ENCODE assay signal across 15 cellular contexts in the genomic region with DNA sequence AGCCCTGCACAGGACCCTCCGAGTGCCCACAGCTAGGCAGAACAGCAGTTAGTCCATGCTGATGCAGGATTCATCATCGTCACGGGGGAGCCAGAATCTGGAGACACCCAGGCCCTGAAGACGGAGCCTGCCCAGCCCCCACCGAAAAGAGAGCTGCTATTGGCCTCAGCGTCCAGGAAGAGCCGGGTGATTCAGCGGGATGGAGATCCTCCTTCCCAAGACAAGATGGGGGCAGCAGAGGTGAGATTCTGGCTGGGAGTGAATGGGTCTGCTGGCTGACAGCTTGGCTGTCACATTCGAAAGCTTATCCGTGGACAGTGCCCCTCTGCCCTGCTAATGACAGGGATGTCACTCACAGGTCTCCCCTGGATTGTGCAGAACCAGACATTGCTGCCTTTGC.
DNase-seq lines count a peak whose midpoint lies in the region; TF ChIP-seq lines count a peak whose summit lies in the region.
"Had no signal": no experiment of that assay in that cellular context is flagged by ENCODE, and none has a peak within 500 bp of the region (broad histone marks: within the 10 kb centered on the region; RNA-seq: fewer than 3 reads in every experiment).

No MANE protein-coding gene starts in this region.

- no peak for TF ChIP-seq CTCF in ovary (IDR thresholded peaks at IDR 0.05)
- no peak for TF ChIP-seq CTCF in hepatocyte (IDR thresholded peaks at IDR 0.05; ENCODE audit: poor library complexity)

- no peak overlapping the region for H3K27ac ChIP-seq in mesendoderm (ENCODE audit: low read depth, low read length)
- H3K27ac ChIP-seq in effector memory CD4-positive, alpha-beta T cell (ENCODE audit: insufficient read depth, low read length, poor library complexity, severe bottlenecking) = no peak overlapping the region
- H3K27ac ChIP-seq in ovary = no peak overlapping the region
- H3K27ac ChIP-seq in hepatocyte = no peak overlapping the region
- H3K27ac ChIP-seq: BLaER1 treated with 17β-estradiol and CSF1 and Interleukin-3, amounts not matched to agents 10 nM and 100 nM had no signal

- no peak overlapping the region for H3K4me3 ChIP-seq in mesendoderm (ENCODE audit: low read length)
- H3K4me3 ChIP-seq in effector memory CD4-positive, alpha-beta T cell (ENCODE audit: insufficient read depth, low read depth, low read length, poor library complexity, severe bottlenecking) = no peak overlapping the region
- no peak overlapping the region for H3K4me3 ChIP-seq in ovary
- no peak overlapping the region for H3K4me3 ChIP-seq in hepatocyte
- H3K4me3 ChIP-seq: BLaER1 treated with 17β-estradiol and CSF1 and Interleukin-3, amounts not matched to agents 10 nM and 100 nM; GM23338 had no signal

- H3K56ac ChIP-seq in mesendoderm (ENCODE audit: low read length) = no peak overlapping the region

- H2AK5ac ChIP-seq in mesendoderm (ENCODE audit: low read length) = no peak overlapping the region

- no peaks in the 10 kb centered on the region for H3K36me3 Mint-ChIP-seq in activated CD4-positive, alpha-beta T cell treated with anti-CD3 and anti-CD28 coated beads, Interleukin-2, amount 10 ng/mL, durations not matched to agents 24 days and 14 days (ENCODE audit: low read depth)
- H3K36me3 Mint-ChIP-seq: CD8-positive, alpha-beta T cell had no signal

- no peaks in the 10 kb centered on the region for H3K4me1 ChIP-seq in mesendoderm (ENCODE audit: control insufficient read depth, low read depth, low read length)
- H3K4me1 ChIP-seq in effector memory CD4-positive, alpha-beta T cell (ENCODE audit: control insufficient read depth, insufficient read depth, low read length, poor library complexity, severe bottlenecking) = peaks cover 6% of the 10 kb centered on the region
- no peaks in the 10 kb centered on the region for H3K4me1 ChIP-seq in ovary (ENCODE audit: insufficient read depth)
- no peaks in the 10 kb centered on the region for H3K4me1 ChIP-seq in hepatocyte (ENCODE audit: insufficient read depth)

- no peaks in the 10 kb centered on the region for H3K36me3 ChIP-seq in mesendoderm (ENCODE audit: control insufficient read depth, insufficient read depth, low read length)
- no peaks in the 10 kb centered on the region for H3K36me3 ChIP-seq in effector memory CD4-positive, alpha-beta T cell (ENCODE audit: control insufficient read depth, insufficient read depth, low read length)
- H3K36me3 ChIP-seq in ovary = no peaks in the 10 kb centered on the region
- H3K36me3 ChIP-seq in hepatocyte (replicated peaks; ENCODE audit: insufficient read depth, low read depth) = no peaks in the 10 kb centered on the region
- H3K36me3 ChIP-seq: BLaER1 treated with 17β-estradiol and CSF1 and Interleukin-3, amounts not matched to agents 10 nM and 100 nM had no signal

- no peak overlapping the region for H2AFZ ChIP-seq in hepatocyte
- H2AFZ ChIP-seq: GM23338 had no signal

- DNase-seq in G401 (ENCODE audit: low spot score) (peak; percentile 46), HT1080 (ENCODE audit: low read depth) (peak; percentile 40), NCI-H2227 treated with DMSO at 0.1 percent for 48 hours (lab: John Stamatoyannopoulos, UW) (peak; percentile 27), mesendoderm (peak; percentile 32), ovary (no peak), hepatocyte (ENCODE audit: low spot score) (no peak)
- DNase-seq in activated CD4-positive, alpha-beta T cell treated with anti-CD3 and anti-CD28 coated beads, Interleukin-2, amount 10 ng/mL, durations not matched to agents 24 days and 14 days = no peak
- DNase-seq in effector memory CD4-positive, alpha-beta T cell = no peak
- DNase-seq: Calu3; CD8-positive, alpha-beta T cell; DMS79 treated with DMSO at 0.1 percent for 48 hours; EL had no signal

- H3K27me3 ChIP-seq in mesendoderm (ENCODE audit: insufficient read depth, low read length, poor library complexity) = no peaks in the 10 kb centered on the region
- H3K27me3 ChIP-seq in effector memory CD4-positive, alpha-beta T cell (replicated peaks; ENCODE audit: control insufficient read depth, insufficient read depth, low read length, poor library complexity, severe bottlenecking) = no peaks in the 10 kb centered on the region
- no peaks in the 10 kb centered on the region for H3K27me3 ChIP-seq in ovary
- no peaks in the 10 kb centered on the region for H3K27me3 ChIP-seq in hepatocyte
- H3K27me3 ChIP-seq: BLaER1 treated with 17β-estradiol and CSF1 and Interleukin-3, amounts not matched to agents 10 nM and 100 nM had no signal

- H3K4me2 ChIP-seq in mesendoderm (ENCODE audit: low read length) (no peak overlapping the region), hepatocyte (no peak overlapping the region)
- H3K4me2 ChIP-seq: BLaER1 treated with 17β-estradiol and CSF1 and Interleukin-3, amounts not matched to agents 10 nM and 100 nM; GM23338 had no signal

- peaks cover 4% of the 10 kb centered on the region for H3K27me3 Mint-ChIP-seq in activated CD4-positive, alpha-beta T cell treated with anti-CD3 and anti-CD28 coated beads, Interleukin-2, amount 10 ng/mL, durations not matched to agents 24 days and 14 days

- no peak overlapping the region for H3K9ac ChIP-seq in mesendoderm (ENCODE audit: low read length)
- H3K9ac ChIP-seq: BLaER1 treated with 17β-estradiol and CSF1 and Interleukin-3, amounts not matched to agents 10 nM and 100 nM had no signal

- peaks cover 5% of the 10 kb centered on the region for H3K4me1 Mint-ChIP-seq in activated CD4-positive, alpha-beta T cell treated with anti-CD3 and anti-CD28 coated beads, Interleukin-2, amount 10 ng/mL, durations not matched to agents 24 days and 14 days
- H3K4me1 Mint-ChIP-seq: B cell had no signal

- no CpG with 5 or more reads among the region's 10 CpGs for WGBS in mesendoderm (ENCODE audit: extremely low coverage, insufficient coverage, low lambda C conversion rate)
- WGBS in ovary, 3 donors = 46 to 53% (median 51%) methylated on average over 10 of the region's 10 CpGs
- 76% methylated on average over 10 of the region's 10 CpGs for WGBS in hepatocyte (ENCODE audit: low lambda C conversion rate, missing lambda C conversion rate)

- H4K5ac ChIP-seq in mesendoderm (ENCODE audit: low read length) = no peak overlapping the region

- H2BK120ac ChIP-seq in mesendoderm (ENCODE audit: low read depth, low read length) = no peak overlapping the region

- no peaks in the 10 kb centered on the region for H3K79me1 ChIP-seq in mesendoderm (ENCODE audit: low read length)

- TF ChIP-seq POLR2A in ovary (IDR thresholded peaks at IDR 0.05) = no peak

- H3K9me3 ChIP-seq in effector memory CD4-positive, alpha-beta T cell (ENCODE audit: control insufficient read depth, low read length) = no peaks in the 10 kb centered on the region
- no peaks in the 10 kb centered on the region for H3K9me3 ChIP-seq in ovary
- no peaks in the 10 kb centered on the region for H3K9me3 ChIP-seq in hepatocyte (ENCODE audit: low read depth)
- H3K9me3 ChIP-seq: BLaER1 treated with 17β-estradiol and CSF1 and Interleukin-3, amounts not matched to agents 10 nM and 100 nM had no signal

- H3K23ac ChIP-seq in mesendoderm (ENCODE audit: low read length) = no peak overlapping the region

- no peak overlapping the region for H2BK15ac ChIP-seq in mesendoderm (replicated peaks; ENCODE audit: low read depth)

- H3K79me2 ChIP-seq in mesendoderm (ENCODE audit: control insufficient read depth, insufficient read depth, low read length) (no peaks in the 10 kb centered on the region), hepatocyte (no peaks in the 10 kb centered on the region)

- in situ Hi-C loops in G401 (cut with HindIII; ENCODE audit: low sequenced_read_pairs) = loop anchor here (5.0 kb wide), 1 partner anchor 37 kb away; no protein-coding TSS in a partner anchor

- TF ChIP-seq EP300 in ovary (IDR thresholded peaks at IDR 0.05) = no peak

- H3K9me3 Mint-ChIP-seq in activated CD4-positive, alpha-beta T cell treated with anti-CD3 and anti-CD28 coated beads, Interleukin-2, amount 10 ng/mL, durations not matched to agents 24 days and 14 days = no peaks in the 10 kb centered on the region
- H3K9me3 Mint-ChIP-seq: CD8-positive, alpha-beta T cell; GM23338 had no signal

- H3K9me2 ChIP-seq in hepatocyte (replicated peaks; ENCODE audit: insufficient read depth) = no peaks in the 10 kb centered on the region

- no peaks in the 10 kb centered on the region for H4K20me1 ChIP-seq in hepatocyte (ENCODE audit: insufficient read depth, poor library complexity, severe bottlenecking)

- H3K4me3 Mint-ChIP-seq in activated CD4-positive, alpha-beta T cell treated with anti-CD3 and anti-CD28 coated beads, Interleukin-2, amount 10 ng/mL, durations not matched to agents 24 days and 14 days = no peak overlapping the region
- H3K4me3 Mint-ChIP-seq: B cell; CD8-positive, alpha-beta T cell; GM23338 had no signal

- H3K18ac ChIP-seq in mesendoderm (ENCODE audit: low read length) = no peak overlapping the region

- no peak overlapping the region for H3K4ac ChIP-seq in mesendoderm (ENCODE audit: low read depth, low read length)

- intact Hi-C loops in activated CD4-positive, alpha-beta T cell treated with anti-CD3 and anti-CD28 coated beads, Interleukin-2, amount 10 ng/mL, durations not matched to agents 24 days and 14 days (cut with micrococcal nuclease) = no loop called here
- intact Hi-C loops in ovary (cut with DNase I) = no loop called here

- no peak overlapping the region for H3K27ac Mint-ChIP-seq in activated CD4-positive, alpha-beta T cell treated with anti-CD3 and anti-CD28 coated beads, Interleukin-2, amount 10 ng/mL, durations not matched to agents 24 days and 14 days
- H3K27ac Mint-ChIP-seq: B cell; CD8-positive, alpha-beta T cell; GM23338 had no signal

- H2BK5ac ChIP-seq in mesendoderm (ENCODE audit: low read length) = no peak overlapping the region

- no peak overlapping the region for H4K8ac ChIP-seq in mesendoderm (ENCODE audit: low read depth, low read length)

Comparison
In these comparisons a context has a peak if more than half of its experiments do, and no peak if none do; other contexts are left out.
1. DNase-seq: peak in G401 (single experiment), HT1080 (single experiment), NCI-H2227 treated with DMSO at 0.1 percent for 48 hours (single experiment) and mesendoderm (single experiment); none in activated CD4-positive, alpha-beta T cell treated with anti-CD3 and anti-CD28 coated beads, Interleukin-2, amount 10 ng/mL, durations not matched to agents 24 days and 14 days (single experiment), effector memory CD4-positive, alpha-beta T cell (0 of 3), ovary (0 of 5) and hepatocyte (single experiment).